Comparison of ENCODE assay signal across 23 cellular contexts in the genomic region with DNA sequence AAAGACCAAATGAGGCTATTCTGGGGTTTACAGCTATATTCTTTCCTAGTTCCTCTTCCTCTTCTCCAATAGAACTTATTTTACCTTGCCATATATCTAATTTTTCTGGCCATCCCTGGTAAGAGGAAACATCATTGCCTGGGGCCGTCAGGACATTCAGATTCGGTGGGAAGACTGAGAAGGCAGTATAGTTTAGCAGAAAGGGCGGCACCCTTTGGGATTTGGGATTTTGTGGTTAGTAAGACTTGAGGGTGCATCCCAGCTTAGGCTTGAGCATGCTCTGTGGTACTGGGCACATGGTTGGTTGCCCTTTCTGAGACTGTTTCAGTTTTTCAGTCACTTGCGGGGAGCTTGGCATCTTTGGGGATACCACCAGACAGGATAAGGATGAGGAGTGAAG. TPM values are rescaled to one million over a fixed set of nuclear protein-coding genes. Genes with fewer than 3 reads are reported as not detected.
"Had no signal": no experiment of that assay in that cellular context is flagged by ENCODE, and none has a peak within 500 bp of the region (broad histone marks: within the 10 kb centered on the region; RNA-seq: fewer than 3 reads in every experiment).

No MANE protein-coding gene starts in this region.

- DNase-seq: KBM-7, NCI-H1092 treated with DMSO at 0.1 percent for 48 hours, NCI-H1436, NCI-H187, NCI-H2029, NCI-H2081 treated with DMSO at 0.1 percent for 48 hours, NCI-H2171, NCI-H226, NCI-H446, NCI-H510A, NCI-H524 treated with DMSO at 0.1 percent for 48 hours, NCI-H69, NCI-H774, PC-3, SHP77, SK-N-SH, SW 1271 had no signal

- FAIRE-seq: HTR-8/SVneo had no signal

- H3K27ac ChIP-seq: HL-60, RWPE1 had no signal

- ATAC-seq: Panc1, PC-3 had no signal

- H3K4me3 Mint-ChIP-seq: IgD-negative memory B cell had no signal

- H3K27me3 Mint-ChIP-seq: IgD-negative memory B cell had no signal

- H3K9ac ChIP-seq: SK-N-SH had no signal

- H3K9me3 ChIP-seq: SK-N-SH had no signal

- H3K4me2 ChIP-seq: SK-N-SH had no signal

RNA-seq across cellular contexts. Expression of a gene that starts 21.1 kb away (rescaled TPM):
- total RNA-seq: MCF 10A had no signal
